ENCODE assay signal across 8 cellular contexts in the genomic region with DNA sequence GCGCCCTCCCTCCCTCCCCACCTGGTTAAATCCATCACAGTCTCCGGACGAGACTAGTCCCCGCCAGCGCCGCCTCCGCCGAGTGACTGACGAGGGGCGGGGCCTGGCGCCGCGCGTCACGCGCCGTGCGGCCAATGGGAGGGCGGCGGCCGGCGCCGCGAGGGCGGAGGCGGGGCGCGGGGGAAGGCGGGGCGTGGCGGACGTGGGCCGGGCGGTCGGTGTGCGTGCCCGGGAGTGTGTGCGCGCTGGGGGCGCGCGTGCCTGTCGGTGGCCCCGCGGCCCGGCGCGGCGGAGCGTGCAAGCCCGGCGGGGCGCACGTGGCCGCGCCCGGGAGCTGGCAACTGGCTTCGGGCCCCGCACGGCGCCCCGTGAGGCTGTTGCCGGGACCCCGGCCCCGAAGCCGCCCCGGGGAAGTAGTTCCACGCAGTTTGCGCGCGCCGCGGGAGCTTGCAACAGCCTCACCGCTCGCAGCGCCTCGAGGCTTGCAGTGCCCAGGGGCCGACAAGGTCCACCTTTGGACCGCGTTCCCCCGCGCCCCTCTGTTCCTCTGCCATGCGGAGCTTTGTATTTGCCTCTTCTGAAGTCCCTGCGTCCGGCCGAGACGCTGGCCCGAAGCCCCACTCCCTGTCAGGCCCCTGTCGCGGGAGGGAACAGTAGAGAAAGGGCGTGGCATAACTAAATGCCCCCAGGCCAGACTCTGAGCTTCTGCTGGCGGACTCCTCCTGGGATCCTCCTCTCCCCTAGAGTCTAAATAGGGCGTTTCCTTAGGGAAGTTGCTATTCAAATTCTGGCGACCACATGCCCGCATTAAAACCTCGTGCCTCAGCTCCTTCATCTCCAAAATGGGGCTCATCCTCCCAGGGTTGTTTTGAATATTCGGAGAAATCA. TPM values are rescaled to one million over a fixed set of nuclear protein-coding genes. Genes with fewer than 3 reads are reported as not detected.
DNase-seq lines count a peak whose midpoint lies in the region; ATAC-seq and TF ChIP-seq lines count a peak whose summit lies in the region.

No MANE protein-coding gene starts in this region.

- H3K36me3 ChIP-seq in HUES6 (ENCODE audit: control insufficient read depth, insufficient read depth, low read length), result no peaks in the 10 kb centered on the region; the same call in 1 of the 2 replicates
- no peaks in the 10 kb centered on the region for H3K36me3 ChIP-seq in PC-9 (ENCODE audit: low read depth)
- H3K36me3 ChIP-seq in fibroblast of lung (ENCODE audit: control insufficient read depth, insufficient read depth, low read length), result no peaks in the 10 kb centered on the region

- H3K4me3 ChIP-seq in HUES6 (ENCODE audit: low read depth, low read length) (peak overlapping the region; percentile 96), PC-9 (peak overlapping the region; percentile 66), fibroblast of lung (replicated peaks in 1 of 4; ENCODE audit: control extremely low read depth in 1 of 4, insufficient read depth in 1 of 4, low read depth in 3 of 4, low read length in 4 of 4) (peak overlapping the region in 1 of 4 experiments; percentile 92)

- H4K20me1 ChIP-seq in PC-9 (ENCODE audit: insufficient read depth) (peaks cover 33% of the 10 kb centered on the region), fibroblast of lung (ENCODE audit: control insufficient read depth, extremely low read depth, insufficient read depth, low read length) (peaks cover 2% of the 10 kb centered on the region)

- BruUV-seq in PC-9 (replicated peaks; lab: Mats Ljungman, UMichigan), result no TSS peak

- CTCF ChIA-PET in PC-9 (lab: Charles Lee), result no interaction called here

- H3F3A ChIP-seq in PC-9 (ENCODE audit: insufficient read depth, low read depth), result peaks cover 6% of the 10 kb centered on the region; the same call in 1 of the 2 replicates

- TF ChIP-seq CTCF in PC-9 (conservative IDR thresholded peaks at IDR 0.05) (no peak), fibroblast of lung (conservative IDR thresholded peaks at IDR 0.05 in 1 of 2, IDR thresholded peaks at IDR 0.05 in 1 of 2; ENCODE audit: low read depth in 1 of 2, low read length in 2 of 2) (no peak)

- H3K27me3 ChIP-seq in HUES6 (ENCODE audit: control insufficient read depth, insufficient read depth, low read length) (peaks cover 12% of the 10 kb centered on the region), PC-9 (ENCODE audit: insufficient read depth, low read depth) (no peaks in the 10 kb centered on the region), fibroblast of lung (ENCODE audit: control insufficient read depth, insufficient read depth, low read length) (no peaks in the 10 kb centered on the region)

- H3K4me3 Mint-ChIP-seq in activated T-helper 1 cell treated with anti-CD3 and anti-CD28 coated beads, Interleukin-12 subunit alpha, Interleukin-12 subunit beta, Interleukin-2, Interleukin-4 antibody, amounts not matched to agents 30 ng/mL and 10 ng/mL and 1 ng/mL, durations not matched to agents 14 hours and 24 hours and 36 hours, result peak overlapping the region; percentile 71
- peak overlapping the region; percentile 68 to 96 (median 76) for H3K4me3 Mint-ChIP-seq in naive thymus-derived CD8-positive, alpha-beta T cell
- peak overlapping the region; percentile 91 for H3K4me3 Mint-ChIP-seq in stimulated activated effector memory CD8-positive, alpha-beta T cell treated with anti-CD3 and anti-CD28 coated beads, Interleukin-12 subunit alpha, Interleukin-12 subunit beta, amount 100 ng/mL, for 72 hours

- intact Hi-C loops in PC-9 (cut with micrococcal nuclease; ENCODE audit: unreplicated experiment), result loop anchor here (2.0 to 5.0 kb wide), 5 partner anchors 39 to 375 kb away; no protein-coding TSS in a partner anchor
- intact Hi-C loops in activated T-helper 1 cell treated with anti-CD3 and anti-CD28 coated beads, Interleukin-12 subunit alpha, Interleukin-12 subunit beta, Interleukin-2, Interleukin-4 antibody, amounts not matched to agents 30 ng/mL and 10 ng/mL and 1 ng/mL, durations not matched to agents 14 hours and 24 hours and 36 hours (cut with micrococcal nuclease), result loop anchor here (1.0 to 5.0 kb wide), 5 partner anchors 8 to 720 kb away; a partner anchor contains a TSS

- no peaks in the 10 kb centered on the region for H3K9me3 ChIP-seq in HUES6 (ENCODE audit: control insufficient read depth, insufficient read depth, low read depth, low read length)
- H3K9me3 ChIP-seq in PC-9 (ENCODE audit: insufficient read depth, low read depth), result no peaks in the 10 kb centered on the region
- H3K9me3 ChIP-seq in fibroblast of lung (ENCODE audit: control insufficient read depth, insufficient read depth, low read depth, low read length), result no peaks in the 10 kb centered on the region

- H3K36me3 Mint-ChIP-seq in activated T-helper 1 cell treated with anti-CD3 and anti-CD28 coated beads, Interleukin-12 subunit alpha, Interleukin-12 subunit beta, Interleukin-2, Interleukin-4 antibody, amounts not matched to agents 30 ng/mL and 10 ng/mL and 1 ng/mL, durations not matched to agents 14 hours and 24 hours and 36 hours (ENCODE audit: low read depth), result peaks cover 37% of the 10 kb centered on the region
- H3K36me3 Mint-ChIP-seq in naive thymus-derived CD8-positive, alpha-beta T cell, result peaks cover 0 to 3% (median 0%) of the 10 kb centered on the region in 3 donors
- H3K36me3 Mint-ChIP-seq in stimulated activated effector memory CD8-positive, alpha-beta T cell treated with anti-CD3 and anti-CD28 coated beads, Interleukin-12 subunit alpha, Interleukin-12 subunit beta, amount 100 ng/mL, for 72 hours, result peaks cover 51% of the 10 kb centered on the region

- H3K4me1 Mint-ChIP-seq in activated T-helper 1 cell treated with anti-CD3 and anti-CD28 coated beads, Interleukin-12 subunit alpha, Interleukin-12 subunit beta, Interleukin-2, Interleukin-4 antibody, amounts not matched to agents 30 ng/mL and 10 ng/mL and 1 ng/mL, durations not matched to agents 14 hours and 24 hours and 36 hours (ENCODE audit: low read depth), result peaks cover 50% of the 10 kb centered on the region
- H3K4me1 Mint-ChIP-seq in naive thymus-derived CD8-positive, alpha-beta T cell, result peaks cover 35 to 42% (median 38%) of the 10 kb centered on the region in 4 donors
- peaks cover 50% of the 10 kb centered on the region for H3K4me1 Mint-ChIP-seq in stimulated activated effector memory CD8-positive, alpha-beta T cell treated with anti-CD3 and anti-CD28 coated beads, Interleukin-12 subunit alpha, Interleukin-12 subunit beta, amount 100 ng/mL, for 72 hours

- H2AFZ ChIP-seq in PC-9 (peak overlapping the region; percentile 75; the same call in 1 of the 2 replicates), fibroblast of lung (ENCODE audit: low read length) (peak overlapping the region; percentile 11)

- peak overlapping the region; percentile 85 for H3K9ac ChIP-seq in HUES6 (ENCODE audit: low read length)
- H3K9ac ChIP-seq in fibroblast of lung (ENCODE audit: insufficient read depth, low read length), result peak overlapping the region; percentile 70

- H3K79me2 ChIP-seq in PC-9 (ENCODE audit: low read depth), result peaks cover 44% of the 10 kb centered on the region
- H3K79me2 ChIP-seq in fibroblast of lung (ENCODE audit: control insufficient read depth, insufficient read depth, low read length), result peaks cover 40% of the 10 kb centered on the region

- POLR2A ChIA-PET in PC-9 (lab: Charles Lee; ENCODE audit: unreplicated experiment), result interaction anchor here (0.6 to 0.7 kb wide), 3 partner anchors 11 to 211 kb away, joined by 3 to 9 read pairs (median 4); no protein-coding TSS in a partner anchor
- POLR2A ChIA-PET in naive thymus-derived CD8-positive, alpha-beta T cell (lab: Charles Lee), result interaction anchor here (0.6 to 1.7 kb wide), 12 partner anchors 10 to 462 kb away, joined by 3 to 10 read pairs (median 4); no protein-coding TSS in a partner anchor

- no peaks in the 10 kb centered on the region for H3K9me3 Mint-ChIP-seq in activated T-helper 1 cell treated with anti-CD3 and anti-CD28 coated beads, Interleukin-12 subunit alpha, Interleukin-12 subunit beta, Interleukin-2, Interleukin-4 antibody, amounts not matched to agents 30 ng/mL and 10 ng/mL and 1 ng/mL, durations not matched to agents 14 hours and 24 hours and 36 hours
- no peaks in the 10 kb centered on the region for H3K9me3 Mint-ChIP-seq in naive thymus-derived CD8-positive, alpha-beta T cell
- H3K9me3 Mint-ChIP-seq in stimulated activated effector memory CD8-positive, alpha-beta T cell treated with anti-CD3 and anti-CD28 coated beads, Interleukin-12 subunit alpha, Interleukin-12 subunit beta, amount 100 ng/mL, for 72 hours, result no peaks in the 10 kb centered on the region

- H3K4me2 ChIP-seq in PC-9 (peak overlapping the region; percentile 73), fibroblast of lung (ENCODE audit: extremely low read depth, insufficient read depth, low read length) (no peak overlapping the region)

- H3K9me2 ChIP-seq in PC-9 (ENCODE audit: insufficient read depth), result no peaks in the 10 kb centered on the region

- peaks cover 1% of the 10 kb centered on the region for H3K27me3 Mint-ChIP-seq in activated T-helper 1 cell treated with anti-CD3 and anti-CD28 coated beads, Interleukin-12 subunit alpha, Interleukin-12 subunit beta, Interleukin-2, Interleukin-4 antibody, amounts not matched to agents 30 ng/mL and 10 ng/mL and 1 ng/mL, durations not matched to agents 14 hours and 24 hours and 36 hours (ENCODE audit: insufficient read depth)
- H3K27me3 Mint-ChIP-seq in naive thymus-derived CD8-positive, alpha-beta T cell, result peaks cover 0 to 7% (median 0%) of the 10 kb centered on the region in 5 donors

- H3K4me1 ChIP-seq in HUES6 (ENCODE audit: control insufficient read depth, insufficient read depth, low read length) (peaks cover 36% of the 10 kb centered on the region), PC-9 (replicated peaks; ENCODE audit: insufficient read depth) (peaks cover 23% of the 10 kb centered on the region), fibroblast of lung (ENCODE audit: control insufficient read depth, extremely low read depth, insufficient read depth, low read length) (no peaks in the 10 kb centered on the region)

- DNase-seq in DMS114 treated with DMSO at 0.1 percent for 48 hours (lab: John Stamatoyannopoulos, UW; ENCODE audit: unreplicated experiment) (peak; percentile 36), PC-9 (peak; percentile 50 to 93), fibroblast of lung (ENCODE audit: low read depth in 2 of 2) (peak; percentile 82 to 89)
- DNase-seq in activated T-helper 1 cell treated with anti-CD3 and anti-CD28 coated beads, Interleukin-12 subunit alpha, Interleukin-12 subunit beta, Interleukin-2, Interleukin-4 antibody, amounts not matched to agents 30 ng/mL and 10 ng/mL and 1 ng/mL, durations not matched to agents 14 hours and 24 hours and 36 hours (ENCODE audit: low spot score), result peak; percentile 93
- DNase-seq in naive thymus-derived CD8-positive, alpha-beta T cell, result peak; percentile 88 to 98 (median 94)
- peak; percentile 93 to 94 for DNase-seq in stimulated activated effector memory CD8-positive, alpha-beta T cell treated with anti-CD3 and anti-CD28 coated beads, Interleukin-12 subunit alpha, Interleukin-12 subunit beta, amount 100 ng/mL, for 72 hours (ENCODE audit: low spot score in 2 of 2)

- peak overlapping the region; percentile 80 for H3K27ac Mint-ChIP-seq in activated T-helper 1 cell treated with anti-CD3 and anti-CD28 coated beads, Interleukin-12 subunit alpha, Interleukin-12 subunit beta, Interleukin-2, Interleukin-4 antibody, amounts not matched to agents 30 ng/mL and 10 ng/mL and 1 ng/mL, durations not matched to agents 14 hours and 24 hours and 36 hours
- peak overlapping the region in 9 of 10 donors; percentile 25 to 81 (median 68) for H3K27ac Mint-ChIP-seq in naive thymus-derived CD8-positive, alpha-beta T cell
- H3K27ac Mint-ChIP-seq in stimulated activated effector memory CD8-positive, alpha-beta T cell treated with anti-CD3 and anti-CD28 coated beads, Interleukin-12 subunit alpha, Interleukin-12 subunit beta, amount 100 ng/mL, for 72 hours, result peak overlapping the region; percentile 23

- H3K27ac ChIP-seq in HUES6 (ENCODE audit: low read depth, low read length) (peak overlapping the region; percentile 86; the same call in 1 of the 2 replicates), PC-9 (peak overlapping the region; percentile 61; the same call in 1 of the 2 replicates), fibroblast of lung (ENCODE audit: insufficient read depth, low read length) (no peak overlapping the region)

- peak; percentile 85 for ATAC-seq in GM21515 (IDR thresholded peaks at IDR 0.05; ENCODE audit: unreplicated experiment)
- ATAC-seq in naive thymus-derived CD8-positive, alpha-beta T cell, result peak; percentile 85 to 89
- ATAC-seq in stimulated activated effector memory CD8-positive, alpha-beta T cell treated with anti-CD3 and anti-CD28 coated beads, Interleukin-12 subunit alpha, Interleukin-12 subunit beta, amount 100 ng/mL, for 72 hours, result peak; percentile 88

RNA-seq across cellular contexts. Expression of a gene that starts 0.9 kb away (rescaled TPM):
- total RNA-seq in PC-9 (2021) (7.4 and 10.5 TPM in 2 replicates), fibroblast of lung (10.3 and 15.5 TPM in 2 replicates)
- 62.5 and 64.0 TPM in 2 replicates for total RNA-seq in activated T-helper 1 cell treated with anti-CD3 and anti-CD28 coated beads, Interleukin-12 subunit alpha, Interleukin-12 subunit beta, Interleukin-2, Interleukin-4 antibody, amounts not matched to agents 30 ng/mL and 10 ng/mL and 1 ng/mL, durations not matched to agents 14 hours and 24 hours and 36 hours
- 9.9 and 12.4 TPM in 2 replicates for polyA plus RNA-seq in fibroblast of lung
- polyA plus RNA-seq in fibroblast of lung (2012), result 8.2 and 10.5 TPM in 2 replicates
- 2.4 and 3.5 TPM in 2 replicates for polyA minus RNA-seq in fibroblast of lung (ENCODE audit: low replicate concordance)
- 10 to 100 TPM; 18.6 to 18.7 TPM for total RNA-seq in naive thymus-derived CD8-positive, alpha-beta T cell
- polyA plus RNA-seq in naive thymus-derived CD8-positive, alpha-beta T cell, result 1 to 10 TPM; 1.2 to 1.9 (median 1.8) TPM

Comparison
In these comparisons a context has a peak if more than half of its experiments do, and no peak if none do; other contexts are left out.
1. DNase-seq: peak in every context shown above with its lines; median percentile 94 in naive thymus-derived CD8-positive, alpha-beta T cell; 94 in stimulated activated effector memory CD8-positive, alpha-beta T cell treated with anti-CD3 and anti-CD28 coated beads, Interleukin-12 subunit alpha, Interleukin-12 subunit beta, amount 100 ng/mL, for 72 hours; 93 in activated T-helper 1 cell treated with anti-CD3 and anti-CD28 coated beads, Interleukin-12 subunit alpha, Interleukin-12 subunit beta, Interleukin-2, Interleukin-4 antibody, amounts not matched to agents 30 ng/mL and 10 ng/mL and 1 ng/mL, durations not matched to agents 14 hours and 24 hours and 36 hours; 86 in fibroblast of lung; 72 in PC-9; 36 in DMS114 treated with DMSO at 0.1 percent for 48 hours.
2. H3K27ac Mint-ChIP-seq: peak in every context shown above with its lines; median percentile 80 in activated T-helper 1 cell treated with anti-CD3 and anti-CD28 coated beads, Interleukin-12 subunit alpha, Interleukin-12 subunit beta, Interleukin-2, Interleukin-4 antibody, amounts not matched to agents 30 ng/mL and 10 ng/mL and 1 ng/mL, durations not matched to agents 14 hours and 24 hours and 36 hours; 68 in naive thymus-derived CD8-positive, alpha-beta T cell; 23 in stimulated activated effector memory CD8-positive, alpha-beta T cell treated with anti-CD3 and anti-CD28 coated beads, Interleukin-12 subunit alpha, Interleukin-12 subunit beta, amount 100 ng/mL, for 72 hours.